In the genomic region with DNA sequence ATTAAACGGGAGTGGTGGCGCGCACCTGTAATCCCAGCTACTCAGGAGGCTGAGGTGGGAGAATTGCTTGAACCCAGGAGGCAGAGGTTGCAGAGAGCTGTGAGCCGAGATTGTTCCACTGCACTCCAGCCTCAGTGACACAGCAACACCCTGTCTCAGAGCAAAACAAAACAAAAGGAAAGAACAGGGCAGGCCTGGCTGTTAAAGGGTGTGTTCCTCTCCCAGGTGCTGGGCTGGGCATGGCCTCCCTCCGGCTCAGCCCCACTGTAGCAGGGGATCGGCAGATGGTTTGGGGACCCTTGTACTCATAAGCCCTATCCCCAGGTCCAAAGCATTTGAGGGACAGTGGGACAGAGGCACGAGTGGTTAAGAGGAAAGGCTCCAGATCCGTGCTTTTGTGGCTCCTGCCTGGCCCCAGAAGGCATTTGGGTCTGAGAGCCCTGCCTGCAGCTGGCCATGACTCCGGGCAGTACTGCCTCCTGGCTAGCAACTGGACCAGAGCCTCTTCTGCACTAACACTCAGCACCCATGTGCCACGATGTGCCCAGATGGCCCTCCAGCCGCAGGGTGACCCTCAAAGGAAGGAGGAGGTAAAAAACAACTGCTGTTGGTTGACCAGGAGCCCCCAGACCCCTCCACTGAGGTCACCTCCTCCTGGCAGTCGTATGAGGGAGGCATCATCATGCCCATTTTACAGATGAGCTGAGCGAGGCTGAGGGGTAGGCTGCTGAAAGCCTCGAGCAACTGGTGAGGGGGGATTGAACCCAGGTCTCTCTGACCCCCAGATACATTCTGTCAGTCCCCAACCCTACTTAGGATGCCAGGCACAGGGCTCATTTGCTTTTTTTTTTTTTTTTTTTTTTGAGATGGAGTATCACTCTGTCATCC, we compare ENCODE assay signal across 1 cellular context.
TF ChIP-seq lines count a peak whose summit lies in the region.

No MANE protein-coding gene starts in this region.

TF ChIP-seq in IMR-90, 13 proteins besides CTCF, POLR2A, EP300 and RAD21:
- TF ChIP-seq, protein P1, sequence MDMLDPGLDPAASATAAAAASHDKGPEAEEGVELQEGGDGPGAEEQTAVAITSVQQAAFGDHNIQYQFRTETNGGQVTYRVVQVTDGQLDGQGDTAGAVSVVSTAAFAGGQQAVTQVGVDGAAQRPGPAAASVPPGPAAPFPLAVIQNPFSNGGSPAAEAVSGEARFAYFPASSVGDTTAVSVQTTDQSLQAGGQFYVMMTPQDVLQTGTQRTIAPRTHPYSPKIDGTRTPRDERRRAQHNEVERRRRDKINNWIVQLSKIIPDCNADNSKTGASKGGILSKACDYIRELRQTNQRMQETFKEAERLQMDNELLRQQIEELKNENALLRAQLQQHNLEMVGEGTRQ (IDR thresholded peaks at IDR 0.05; ENCODE audit: low read depth, low read length), result no peak
- TF ChIP-seq RCOR1 (IDR thresholded peaks at IDR 0.05; ENCODE audit: insufficient replicate concordance, low read length), result no peak
- no peak for TF ChIP-seq RFX5 (IDR thresholded peaks at IDR 0.05; ENCODE audit: low read depth, low read length)
- TF ChIP-seq MAFK (IDR thresholded peaks at IDR 0.05; ENCODE audit: low read depth, low read length), result no peak
- no peak for TF ChIP-seq NFE2L2 (IDR thresholded peaks at IDR 0.05; ENCODE audit: low read depth, low read length)
- no peak for TF ChIP-seq BHLHE40 (IDR thresholded peaks at IDR 0.05; ENCODE audit: low read depth, low read length)
- TF ChIP-seq, protein P2, sequence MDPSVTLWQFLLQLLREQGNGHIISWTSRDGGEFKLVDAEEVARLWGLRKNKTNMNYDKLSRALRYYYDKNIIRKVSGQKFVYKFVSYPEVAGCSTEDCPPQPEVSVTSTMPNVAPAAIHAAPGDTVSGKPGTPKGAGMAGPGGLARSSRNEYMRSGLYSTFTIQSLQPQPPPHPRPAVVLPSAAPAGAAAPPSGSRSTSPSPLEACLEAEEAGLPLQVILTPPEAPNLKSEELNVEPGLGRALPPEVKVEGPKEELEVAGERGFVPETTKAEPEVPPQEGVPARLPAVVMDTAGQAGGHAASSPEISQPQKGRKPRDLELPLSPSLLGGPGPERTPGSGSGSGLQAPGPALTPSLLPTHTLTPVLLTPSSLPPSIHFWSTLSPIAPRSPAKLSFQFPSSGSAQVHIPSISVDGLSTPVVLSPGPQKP (IDR thresholded peaks at IDR 0.05; ENCODE audit: borderline replicate concordance, low read depth, low read length), result no peak
- TF ChIP-seq SMC3 (IDR thresholded peaks at IDR 0.05; ENCODE audit: low read depth, low read length), result no peak
- TF ChIP-seq MAZ (IDR thresholded peaks at IDR 0.05; ENCODE audit: borderline replicate concordance, low read depth, low read length), result no peak
- no peak for TF ChIP-seq CHD1 (IDR thresholded peaks at IDR 0.05; ENCODE audit: low read depth, low read length)
- no peak for TF ChIP-seq FOS (IDR thresholded peaks at IDR 0.05; ENCODE audit: low read depth, low read length)
- no peak for TF ChIP-seq CEBPB (IDR thresholded peaks at IDR 0.05; ENCODE audit: low read depth, low read length)
- no peak for TF ChIP-seq MXI1 (IDR thresholded peaks at IDR 0.05; ENCODE audit: borderline replicate concordance, low read depth, low read length)
